In genomic region chr18:27839141-27839540, GRCh38 we compare ENCODE assay signal across 18 cellular contexts.
A peak's percentile ranks its signal among the peaks of the same experiment; 100 is the strongest.
DNase-seq lines count a peak whose midpoint lies in the region; ATAC-seq and TF ChIP-seq lines count a peak whose summit lies in the region.
"Had no signal": no experiment of that assay in that cellular context is flagged by ENCODE, and none has a peak within 500 bp of the region (broad histone marks: within the 10 kb centered on the region; RNA-seq: fewer than 3 reads in every experiment).

No MANE protein-coding gene starts in this region.

- DNase-seq in AG08395 (ENCODE audit: low spot score) (peak; percentile 27), HT1080 (ENCODE audit: low read depth) (peak; percentile 97), astrocyte of the cerebellum (ENCODE audit: low read depth) (peak; percentile 59), iris pigment epithelial cell (ENCODE audit: low read depth) (peak; percentile 98), NCI-H1694 (lab: John Stamatoyannopoulos, UW) (no peak)
- DNase-seq in activated naive CD8-positive, alpha-beta T cell treated with anti-CD3 and anti-CD28 coated beads for 36 hours, result no peak
- no peak for DNase-seq in activated CD4-positive, CD25-positive, alpha-beta regulatory T cell treated with anti-CD3 and anti-CD28 coated beads, Interleukin-2, amount 50 U/mL, for 72 hours
- DNase-seq: activated CD4-positive, alpha-beta T cell treated with anti-CD3 and anti-CD28 coated beads, Interleukin-2, amount 10 ng/mL, durations not matched to agents 24 days and 14 days; colonic mucosa; heart left ventricle; NCI-H1048; NCI-H526 treated with DMSO at 0.1 percent for 48 hours; retina had no signal

- H3K4me1 Mint-ChIP-seq in activated naive CD8-positive, alpha-beta T cell treated with anti-CD3 and anti-CD28 coated beads for 36 hours, result no peaks in the 10 kb centered on the region
- H3K4me1 Mint-ChIP-seq: activated CD4-positive, alpha-beta T cell treated with anti-CD3 and anti-CD28 coated beads, Interleukin-2, amount 10 ng/mL, durations not matched to agents 24 days and 14 days had no signal

- no peak overlapping the region for H3K27ac Mint-ChIP-seq in activated naive CD8-positive, alpha-beta T cell treated with anti-CD3 and anti-CD28 coated beads for 36 hours
- H3K27ac Mint-ChIP-seq: activated CD4-positive, alpha-beta T cell treated with anti-CD3 and anti-CD28 coated beads, Interleukin-2, amount 10 ng/mL, durations not matched to agents 24 days and 14 days; mesothelial cell of epicardium had no signal

- in situ Hi-C loops in astrocyte of the cerebellum (cut with HindIII; ENCODE audit: low sequenced_read_pairs), result no loop called here

- peaks cover 6% of the 10 kb centered on the region for H3K9me3 Mint-ChIP-seq in activated naive CD8-positive, alpha-beta T cell treated with anti-CD3 and anti-CD28 coated beads for 36 hours
- H3K9me3 Mint-ChIP-seq: activated CD4-positive, alpha-beta T cell treated with anti-CD3 and anti-CD28 coated beads, Interleukin-2, amount 10 ng/mL, durations not matched to agents 24 days and 14 days had no signal

- no peaks in the 10 kb centered on the region for H3K36me3 Mint-ChIP-seq in activated naive CD8-positive, alpha-beta T cell treated with anti-CD3 and anti-CD28 coated beads for 36 hours
- H3K36me3 Mint-ChIP-seq: mesothelial cell of epicardium had no signal

- TF ChIP-seq CTCF in astrocyte of the cerebellum (IDR thresholded peaks at IDR 0.05; ENCODE audit: low read depth, low read length, missing control alignments), result no peak

- ATAC-seq in HG02642 (IDR thresholded peaks at IDR 0.05; ENCODE audit: poor library complexity, unreplicated experiment), result no peak
- ATAC-seq: heart left ventricle had no signal

- no peaks in the 10 kb centered on the region for H3K27me3 Mint-ChIP-seq in activated naive CD8-positive, alpha-beta T cell treated with anti-CD3 and anti-CD28 coated beads for 36 hours
- H3K27me3 Mint-ChIP-seq: activated CD4-positive, alpha-beta T cell treated with anti-CD3 and anti-CD28 coated beads, Interleukin-2, amount 10 ng/mL, durations not matched to agents 24 days and 14 days had no signal

- H3K4me3 Mint-ChIP-seq in activated naive CD8-positive, alpha-beta T cell treated with anti-CD3 and anti-CD28 coated beads for 36 hours, result no peak overlapping the region
- H3K4me3 Mint-ChIP-seq: activated CD4-positive, alpha-beta T cell treated with anti-CD3 and anti-CD28 coated beads, Interleukin-2, amount 10 ng/mL, durations not matched to agents 24 days and 14 days; mesothelial cell of epicardium had no signal

- no peak overlapping the region for H3K4me3 ChIP-seq in astrocyte of the cerebellum (ENCODE audit: low read depth, low read length)
- H3K4me3 ChIP-seq: BLaER1 treated with 17β-estradiol and CSF1 and Interleukin-3, amounts not matched to agents 10 nM and 100 nM; colonic mucosa; heart left ventricle; SK-N-MC; thoracic aorta had no signal

Comparison
In these comparisons a context has a peak if more than half of its experiments do, and no peak if none do; other contexts are left out.
1. DNase-seq: peak in AG08395 (single experiment), HT1080 (single experiment), astrocyte of the cerebellum (single experiment) and iris pigment epithelial cell (single experiment); none in activated naive CD8-positive, alpha-beta T cell treated with anti-CD3 and anti-CD28 coated beads for 36 hours (single experiment), NCI-H1694 (single experiment) and activated CD4-positive, CD25-positive, alpha-beta regulatory T cell treated with anti-CD3 and anti-CD28 coated beads, Interleukin-2, amount 50 U/mL, for 72 hours (single experiment).